Comparison of ENCODE assay signal across 16 cellular contexts in the genomic region with DNA sequence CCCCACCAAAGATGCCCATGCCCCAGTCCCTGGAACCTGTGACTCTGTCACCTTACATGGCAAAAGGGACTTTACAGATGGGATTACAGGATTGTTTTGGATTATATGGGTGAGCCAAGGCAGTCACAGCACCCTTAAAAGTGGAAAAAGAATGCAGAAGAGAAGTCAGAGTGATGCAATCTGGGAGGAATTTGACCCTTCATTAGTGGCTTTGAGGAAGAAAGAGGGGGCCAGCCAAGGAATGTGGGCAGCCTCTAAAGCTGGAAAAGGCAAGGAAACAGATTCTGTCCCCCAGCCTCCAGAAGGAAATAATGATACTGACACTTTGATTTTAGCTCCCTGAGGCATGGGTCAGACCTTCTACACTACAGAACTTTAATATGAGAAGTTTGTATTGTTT.
DNase-seq lines count a peak whose midpoint lies in the region; ATAC-seq, FAIRE-seq and TF ChIP-seq lines count a peak whose summit lies in the region.
"Had no signal": no experiment of that assay in that cellular context is flagged by ENCODE, and none has a peak within 500 bp of the region (broad histone marks: within the 10 kb centered on the region; RNA-seq: fewer than 3 reads in every experiment).

No MANE protein-coding gene starts in this region.

- H3K4me1 ChIP-seq in astrocyte (ENCODE audit: insufficient read depth, low read length) (no peaks in the 10 kb centered on the region), mesenchymal stem cell (ENCODE audit: control insufficient read depth, insufficient read depth, low read depth, low read length) (no peaks in the 10 kb centered on the region)
- H3K4me1 ChIP-seq: A549, HAP-1 had no signal

- FAIRE-seq in astrocyte (lab: Jason Lieb, UNC) = no peak
- peak; percentile 85 for FAIRE-seq in urothelium cell line (lab: Jason Lieb, UNC)
- FAIRE-seq: A549, G401.6 had no signal

- H3K4me3 Mint-ChIP-seq in astrocyte (ENCODE audit: unreplicated experiment) = no peak overlapping the region

- H3K27me3 Mint-ChIP-seq in astrocyte (ENCODE audit: low read depth, unreplicated experiment) = no peaks in the 10 kb centered on the region

- no peak overlapping the region for H3K4ac ChIP-seq in mesenchymal stem cell (ENCODE audit: low read depth in 1 of 2, low read length in 2 of 2)

- no peak overlapping the region for H2BK120ac ChIP-seq in mesenchymal stem cell (ENCODE audit: low read depth, low read length)

- DNase-seq in EH (ENCODE audit: low read depth) = peak; percentile 54
- DNase-seq in astrocyte (ENCODE audit: low read depth) = peak; percentile 10
- DNase-seq in mesenchymal stem cell = no peak
- DNase-seq in urothelium cell line (ENCODE audit: low spot score) = peak; percentile 52
- DNase-seq in NAMALWA (ENCODE audit: low spot score) = no peak
- no peak for DNase-seq in SIG-M5 (lab: John Stamatoyannopoulos, UW)
- DNase-seq: DMS79 treated with DMSO at 0.1 percent for 48 hours, NCI-H1105 treated with DMSO at 0.1 percent for 48 hours, NCI-H1694 treated with DMSO at 0.1 percent for 48 hours had no signal

- no peak overlapping the region for H3K14ac ChIP-seq in mesenchymal stem cell (ENCODE audit: low read length in 2 of 2)

- H2BK12ac ChIP-seq in mesenchymal stem cell (ENCODE audit: low read length in 2 of 2) = no peak overlapping the region

- H3K27me3 ChIP-seq in astrocyte (ENCODE audit: insufficient read depth, low read length) (no peaks in the 10 kb centered on the region), mesenchymal stem cell (ENCODE audit: control insufficient read depth in 1 of 2, insufficient read depth in 1 of 2, low read length in 2 of 2) (no peaks in the 10 kb centered on the region)

- H3K27ac Mint-ChIP-seq in astrocyte (ENCODE audit: unreplicated experiment) = peak overlapping the region; percentile 94

- H3K4me1 Mint-ChIP-seq in astrocyte (ENCODE audit: low read depth, unreplicated experiment) = peaks cover 45% of the 10 kb centered on the region

- H3K23ac ChIP-seq in mesenchymal stem cell (ENCODE audit: low read length in 2 of 2) = no peak overlapping the region

- no peaks in the 10 kb centered on the region for H3K36me3 ChIP-seq in astrocyte (ENCODE audit: insufficient read depth, low read length)
- H3K36me3 ChIP-seq in mesenchymal stem cell (ENCODE audit: control insufficient read depth in 1 of 2, insufficient read depth in 2 of 2, low read depth in 1 of 2, low read length in 2 of 2) = no peaks in the 10 kb centered on the region
- H3K36me3 ChIP-seq: HAP-1 had no signal

- H4K91ac ChIP-seq in mesenchymal stem cell (ENCODE audit: low read length) = no peak overlapping the region

- H2BK5ac ChIP-seq in mesenchymal stem cell (ENCODE audit: low read depth, low read length, poor library complexity, severe bottlenecking) = no peak overlapping the region

- peaks cover 6% of the 10 kb centered on the region for H3K9me3 Mint-ChIP-seq in astrocyte (ENCODE audit: unreplicated experiment)

- H2AFZ ChIP-seq in astrocyte (ENCODE audit: low read depth, low read length) (no peak overlapping the region), mesenchymal stem cell (ENCODE audit: low read depth, low read length) (no peak overlapping the region)

- no peaks in the 10 kb centered on the region for H3K79me1 ChIP-seq in mesenchymal stem cell (replicated peaks; ENCODE audit: low read length, poor library complexity, severe bottlenecking)

- no peak overlapping the region for H4K8ac ChIP-seq in mesenchymal stem cell (ENCODE audit: low read length)

- H3K27ac ChIP-seq in astrocyte (ENCODE audit: low read depth, low read length) = no peak overlapping the region
- H3K27ac ChIP-seq in mesenchymal stem cell (ENCODE audit: low read length, poor library complexity, severe bottlenecking) = peak overlapping the region; percentile 25
- H3K27ac ChIP-seq: A549, C4-2B had no signal

- H2BK15ac ChIP-seq in mesenchymal stem cell (ENCODE audit: low read depth, poor library complexity, severe bottlenecking) = no peak overlapping the region

- H3K9me3 ChIP-seq in astrocyte (ENCODE audit: insufficient read depth, low read depth, low read length) (no peaks in the 10 kb centered on the region), mesenchymal stem cell (ENCODE audit: control insufficient read depth, low read length) (no peaks in the 10 kb centered on the region)
- H3K9me3 ChIP-seq: A549, HAP-1 had no signal

- no peak for ATAC-seq in HG03045 (IDR thresholded peaks at IDR 0.05; ENCODE audit: unreplicated experiment)
- ATAC-seq: A549, Panc1, Right ventricle myocardium inferior had no signal

- H4K20me1 ChIP-seq in astrocyte (ENCODE audit: insufficient read depth, low read length) = no peaks in the 10 kb centered on the region

- H2AK5ac ChIP-seq in mesenchymal stem cell (ENCODE audit: low read length, severe bottlenecking) = no peak overlapping the region

- no peaks in the 10 kb centered on the region for H3K79me2 ChIP-seq in astrocyte (ENCODE audit: insufficient read depth, low read length)

- no peak overlapping the region for H3K9ac ChIP-seq in astrocyte (ENCODE audit: low read length)
- H3K9ac ChIP-seq in mesenchymal stem cell (ENCODE audit: low read length) = no peak overlapping the region

- no peak overlapping the region for H3K18ac ChIP-seq in mesenchymal stem cell (ENCODE audit: low read depth in 1 of 2, low read length in 2 of 2)

- TF ChIP-seq CTCF in astrocyte (IDR thresholded peaks at IDR 0.05; ENCODE audit: insufficient read depth, low read depth, low read length) = no peak

- H3K4me3 ChIP-seq in astrocyte (ENCODE audit: insufficient read depth, low read depth, low read length) = no peak overlapping the region
- no peak overlapping the region for H3K4me3 ChIP-seq in mesenchymal stem cell (ENCODE audit: insufficient read depth in 1 of 2, low read depth in 1 of 2, low read length in 2 of 2)
- H3K4me3 ChIP-seq: A549, HAP-1 had no signal

- H3K4me2 ChIP-seq in astrocyte (ENCODE audit: low read length) = no peak overlapping the region
- no peak overlapping the region for H3K4me2 ChIP-seq in mesenchymal stem cell (ENCODE audit: low read length, poor library complexity, severe bottlenecking)
- H3K4me2 ChIP-seq: A549 had no signal

- peaks cover 2% of the 10 kb centered on the region for H3K36me3 Mint-ChIP-seq in astrocyte (ENCODE audit: low read depth, unreplicated experiment)

Comparison
In these comparisons a context has a peak if more than half of its experiments do, and no peak if none do; other contexts are left out.
1. DNase-seq: peak in EH (single experiment), astrocyte (single experiment) and urothelium cell line (single experiment); none in mesenchymal stem cell (single experiment), NAMALWA (single experiment) and SIG-M5 (single experiment).